1 cellular context compared by ENCODE assay signal in the genomic region with DNA sequence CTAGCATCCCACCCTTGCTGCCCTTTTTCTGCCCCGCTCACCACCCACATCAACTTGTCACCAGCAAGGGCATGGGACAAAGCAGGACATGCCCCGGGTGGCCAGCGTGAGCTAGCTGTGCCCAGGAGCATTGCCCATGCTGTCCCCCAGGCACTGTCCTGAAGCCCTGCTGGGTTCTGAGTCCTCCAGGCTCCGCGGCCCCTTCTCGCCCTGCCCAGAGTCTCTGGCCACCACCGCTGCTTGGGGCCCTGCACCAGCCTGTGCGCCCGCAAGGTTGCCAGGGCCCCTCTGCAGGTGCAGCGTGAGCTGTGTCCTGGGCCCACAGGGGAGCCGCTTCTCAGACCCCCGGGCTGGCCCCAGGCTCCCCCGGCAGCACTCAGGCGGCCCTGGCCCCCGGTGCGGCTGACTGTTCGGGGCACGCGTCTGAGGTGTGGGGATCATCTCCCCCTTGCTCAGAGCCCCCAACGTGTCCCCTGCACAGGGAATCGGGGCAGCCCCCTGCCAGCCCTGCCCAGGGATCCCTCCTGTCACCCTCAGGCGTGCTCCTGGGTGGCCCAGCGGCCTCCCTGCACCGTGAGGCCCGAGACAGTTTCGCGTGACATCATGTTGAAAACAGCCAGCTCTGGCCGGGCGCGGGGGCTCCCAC.
TF ChIP-seq lines count a peak whose summit lies in the region.

No MANE protein-coding gene starts in this region.

TF ChIP-seq in K562, 482 proteins besides CTCF, POLR2A, EP300 and RAD21:
- TF ChIP-seq GTF2B (IDR thresholded peaks at IDR 0.05; ENCODE audit: extremely low read depth, insufficient read length) (no peak), RBFOX2 (IDR thresholded peaks at IDR 0.05; ENCODE audit: low read depth, low read length) (peak; percentile 49; the same call in 1 of the 2 replicates), FUS (optimal IDR thresholded peaks at IDR 0.05; ENCODE audit: low read depth, low read length) (no peak), POLR2G (IDR thresholded peaks at IDR 0.05; ENCODE audit: low read depth, low read length) (peak; percentile 12; the same call in 1 of the 2 replicates), ZNF707 (CRISPR knock-in tag; conservative IDR thresholded peaks at IDR 0.05) (no peak)
TF ChIP-seq in K562: peak in this region for 2.
